ENCODE assay signal across 8 cellular contexts in the genomic region with DNA sequence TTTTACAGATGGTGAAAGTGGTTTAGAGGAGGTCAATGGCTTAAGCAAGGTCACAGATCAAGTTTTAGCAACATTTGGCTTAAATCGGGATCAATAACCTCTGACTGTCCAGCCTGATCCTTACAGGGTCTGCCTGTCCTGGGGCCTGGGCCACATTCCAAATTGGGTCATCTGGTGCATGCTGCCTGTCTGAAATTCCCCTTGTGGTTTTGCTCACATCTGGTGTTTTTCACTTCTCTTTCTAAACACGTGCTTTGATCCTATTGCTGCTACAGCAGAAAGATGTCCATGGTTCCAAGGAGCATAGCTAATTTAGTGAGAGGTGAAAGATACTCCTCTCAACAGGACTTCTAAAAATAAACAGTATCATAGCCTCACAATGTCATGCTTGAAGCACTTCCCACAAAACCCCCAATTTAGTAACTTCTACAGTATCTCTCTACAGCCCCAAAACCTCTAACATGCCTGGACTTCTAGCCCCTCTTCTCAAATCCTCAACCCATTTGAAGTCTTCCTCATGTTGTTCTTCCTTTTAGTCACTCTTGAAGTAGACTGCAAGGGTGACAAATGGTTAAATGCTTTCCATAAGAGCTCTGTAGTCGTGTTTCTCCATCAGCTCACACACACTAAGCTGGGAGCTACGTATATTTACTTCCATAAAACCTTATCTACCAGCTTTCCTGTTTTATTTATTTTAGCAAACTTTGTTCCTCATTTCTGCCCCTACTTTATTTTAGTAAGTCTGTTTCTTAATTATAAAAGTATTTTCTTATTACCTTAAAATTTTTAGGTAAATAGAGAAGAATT. TPM values are rescaled to one million over a fixed set of nuclear protein-coding genes. Genes with fewer than 3 reads are reported as not detected.
DNase-seq lines count a peak whose midpoint lies in the region; ATAC-seq, FAIRE-seq and TF ChIP-seq lines count a peak whose summit lies in the region.
"Not testable (repeated sequence)": the region's sequence is repeated elsewhere in the genome, so short reads cannot be mapped to it uniquely, and the experiment has no call there.

No MANE protein-coding gene starts in this region.

- intact Hi-C loops in left lung (cut with DNase I); spleen (cut with DNase I; ENCODE audit: low total_unique reads): not testable (repeated sequence)

- H3K27me3 Mint-ChIP-seq in effector memory CD8-positive, alpha-beta T cell, result not testable (repeated sequence)

- not testable (repeated sequence) for H3K4me1 Mint-ChIP-seq in effector memory CD8-positive, alpha-beta T cell (ENCODE audit: low read depth in 2 of 2)

- TF ChIP-seq CTCF in Peyer's patch (IDR thresholded peaks at IDR 0.05); left lung (IDR thresholded peaks at IDR 0.05); spleen (IDR thresholded peaks at IDR 0.05 in 8 of 11, conservative IDR thresholded peaks at IDR 0.05 in 3 of 11): not testable (repeated sequence)

- not testable (repeated sequence) for H3K27ac Mint-ChIP-seq in effector memory CD8-positive, alpha-beta T cell

- H3K27ac ChIP-seq in Peyer's patch, result not testable (repeated sequence)
- H3K27ac ChIP-seq in left lung (peak overlapping the region in 1 of 2 donors; percentile 14), spleen (peak overlapping the region in 2 of 8 donors; percentile 42 to 44)

- not testable (repeated sequence) for H3K9me3 ChIP-seq in Peyer's patch, left lung, spleen

- TF ChIP-seq POLR2A in Peyer's patch (IDR thresholded peaks at IDR 0.05); spleen (IDR thresholded peaks at IDR 0.05): not testable (repeated sequence)

- not testable (repeated sequence) for H3K27me3 ChIP-seq in Peyer's patch; left lung; spleen (replicated peaks in 1 of 7)

- not testable (repeated sequence) for H3K4me1 ChIP-seq in Peyer's patch, left lung
- peaks cover 0 to 26% (median 5%) of the 10 kb centered on the region in 6 donors for H3K4me1 ChIP-seq in spleen

- H3K4me3 ChIP-seq in Peyer's patch, left lung, spleen: not testable (repeated sequence)

- FAIRE-seq in GM19239 (lab: Jason Lieb, UNC), result peak; percentile 94

- not testable (repeated sequence) for H3K36me3 ChIP-seq in Peyer's patch, left lung, spleen

- ATAC-seq in HG02623 (IDR thresholded peaks at IDR 0.05; ENCODE audit: unreplicated experiment), result peak; percentile 59
- ATAC-seq in HG03442 (IDR thresholded peaks at IDR 0.05; ENCODE audit: unreplicated experiment), result peak; percentile 77
- peak; percentile 22 for ATAC-seq in effector memory CD8-positive, alpha-beta T cell (replicated peaks)
- peak; percentile 67 for ATAC-seq in left lung

- WGBS in spleen, 5 donors, result 16 to 28% (median 20%) methylated on average over 2 to 3 of the region's 4 CpGs

- H3K4me3 Mint-ChIP-seq in effector memory CD8-positive, alpha-beta T cell, result not testable (repeated sequence)

- H3K36me3 Mint-ChIP-seq in effector memory CD8-positive, alpha-beta T cell (ENCODE audit: insufficient read depth), result not testable (repeated sequence)

- not testable (repeated sequence) for H3K9me3 Mint-ChIP-seq in effector memory CD8-positive, alpha-beta T cell

- DNase-seq in EL (peak; percentile 21), Peyer's patch (peak in 2 of 3 donors; percentile 41 to 65), left lung (peak in 1 of 2 donors; percentile 56), spleen (peak; percentile 74)
- not testable (repeated sequence) for DNase-seq in GM19239 (ENCODE audit: insufficient read length, low spot score); effector memory CD8-positive, alpha-beta T cell

RNA-seq across cellular contexts. Expression of a gene that starts 48.1 kb away (rescaled TPM):
- 10 to 100 TPM; 35.5 to 47.6 (median 40.3) TPM for total RNA-seq in Peyer's patch
- total RNA-seq in left lung, result 100 to 1,000 TPM in 1 of 2 donors, 10 to 100 TPM in 1; 93.5 to 129 TPM
- 100 to 1,000 TPM; 101 to 230 (median 149) TPM for total RNA-seq in spleen
- 10 to 100 TPM; 11.3 to 18.2 (median 13.1) TPM for polyA plus RNA-seq in spleen

RNA-seq across cellular contexts. Expression of a gene that starts 58.7 kb away (rescaled TPM):
- total RNA-seq in Peyer's patch (10 to 100 TPM; 19.8 to 34.3 (median 28.5) TPM), left lung (10 to 100 TPM; 35.8 to 36.1 TPM), spleen (10 to 100 TPM; 25.5 to 37.9 (median 30.2) TPM)
- polyA plus RNA-seq in spleen, result 10 to 100 TPM; 11.1 to 14.5 (median 13.1) TPM

Comparison
In these comparisons a context has a peak if more than half of its experiments do, and no peak if none do; other contexts are left out.
1. ATAC-seq: peak in every context shown above with its lines; median percentile 77 in HG03442; 67 in left lung; 59 in HG02623; 22 in effector memory CD8-positive, alpha-beta T cell.